1 cellular context compared by ENCODE assay signal in the genomic region with DNA sequence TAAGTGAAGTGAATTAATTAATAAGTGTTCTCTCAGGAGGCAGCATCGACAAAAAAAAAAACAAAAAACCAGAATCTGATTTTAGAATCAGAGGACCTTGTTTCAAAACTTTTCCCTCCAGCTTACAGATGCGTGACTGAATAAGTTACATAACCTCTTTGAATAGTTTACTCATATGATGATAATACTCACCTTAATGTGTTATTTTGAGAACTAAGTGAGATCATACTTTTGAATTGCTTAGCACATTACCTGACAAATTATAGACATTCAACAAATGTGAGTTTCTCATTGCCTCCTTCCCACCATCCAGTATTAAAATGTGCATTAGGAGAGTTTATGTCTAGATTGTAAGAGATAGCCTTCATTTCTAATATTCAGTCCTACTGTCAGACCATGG.
TF ChIP-seq lines count a peak whose summit lies in the region.

No MANE protein-coding gene starts in this region.

TF ChIP-seq in GM12878, 131 proteins besides CTCF, POLR2A, EP300 and RAD21 (continued from another document):
- TF ChIP-seq, protein P1, sequence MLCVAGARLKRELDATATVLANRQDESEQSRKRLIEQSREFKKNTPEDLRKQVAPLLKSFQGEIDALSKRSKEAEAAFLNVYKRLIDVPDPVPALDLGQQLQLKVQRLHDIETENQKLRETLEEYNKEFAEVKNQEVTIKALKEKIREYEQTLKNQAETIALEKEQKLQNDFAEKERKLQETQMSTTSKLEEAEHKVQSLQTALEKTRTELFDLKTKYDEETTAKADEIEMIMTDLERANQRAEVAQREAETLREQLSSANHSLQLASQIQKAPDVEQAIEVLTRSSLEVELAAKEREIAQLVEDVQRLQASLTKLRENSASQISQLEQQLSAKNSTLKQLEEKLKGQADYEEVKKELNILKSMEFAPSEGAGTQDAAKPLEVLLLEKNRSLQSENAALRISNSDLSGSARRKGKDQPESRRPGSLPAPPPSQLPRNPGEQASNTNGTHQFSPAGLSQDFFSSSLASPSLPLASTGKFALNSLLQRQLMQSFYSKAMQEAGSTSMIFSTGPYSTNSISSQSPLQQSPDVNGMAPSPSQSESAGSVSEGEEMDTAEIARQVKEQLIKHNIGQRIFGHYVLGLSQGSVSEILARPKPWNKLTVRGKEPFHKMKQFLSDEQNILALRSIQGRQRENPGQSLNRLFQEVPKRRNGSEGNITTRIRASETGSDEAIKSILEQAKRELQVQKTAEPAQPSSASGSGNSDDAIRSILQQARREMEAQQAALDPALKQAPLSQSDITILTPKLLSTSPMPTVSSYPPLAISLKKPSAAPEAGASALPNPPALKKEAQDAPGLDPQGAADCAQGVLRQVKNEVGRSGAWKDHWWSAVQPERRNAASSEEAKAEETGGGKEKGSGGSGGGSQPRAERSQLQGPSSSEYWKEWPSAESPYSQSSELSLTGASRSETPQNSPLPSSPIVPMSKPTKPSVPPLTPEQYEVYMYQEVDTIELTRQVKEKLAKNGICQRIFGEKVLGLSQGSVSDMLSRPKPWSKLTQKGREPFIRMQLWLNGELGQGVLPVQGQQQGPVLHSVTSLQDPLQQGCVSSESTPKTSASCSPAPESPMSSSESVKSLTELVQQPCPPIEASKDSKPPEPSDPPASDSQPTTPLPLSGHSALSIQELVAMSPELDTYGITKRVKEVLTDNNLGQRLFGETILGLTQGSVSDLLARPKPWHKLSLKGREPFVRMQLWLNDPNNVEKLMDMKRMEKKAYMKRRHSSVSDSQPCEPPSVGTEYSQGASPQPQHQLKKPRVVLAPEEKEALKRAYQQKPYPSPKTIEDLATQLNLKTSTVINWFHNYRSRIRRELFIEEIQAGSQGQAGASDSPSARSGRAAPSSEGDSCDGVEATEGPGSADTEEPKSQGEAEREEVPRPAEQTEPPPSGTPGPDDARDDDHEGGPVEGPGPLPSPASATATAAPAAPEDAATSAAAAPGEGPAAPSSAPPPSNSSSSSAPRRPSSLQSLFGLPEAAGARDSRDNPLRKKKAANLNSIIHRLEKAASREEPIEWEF (IDR thresholded peaks at IDR 0.05; ENCODE audit: insufficient replicate concordance, low read depth, low read length) = no peak
- TF ChIP-seq TAF1 (IDR thresholded peaks at IDR 0.05; ENCODE audit: borderline replicate concordance, low read depth, low read length) = no peak
- TF ChIP-seq POLR2AphosphoS5 (IDR thresholded peaks at IDR 0.05; ENCODE audit: low read length) = no peak
- TF ChIP-seq, protein P2, sequence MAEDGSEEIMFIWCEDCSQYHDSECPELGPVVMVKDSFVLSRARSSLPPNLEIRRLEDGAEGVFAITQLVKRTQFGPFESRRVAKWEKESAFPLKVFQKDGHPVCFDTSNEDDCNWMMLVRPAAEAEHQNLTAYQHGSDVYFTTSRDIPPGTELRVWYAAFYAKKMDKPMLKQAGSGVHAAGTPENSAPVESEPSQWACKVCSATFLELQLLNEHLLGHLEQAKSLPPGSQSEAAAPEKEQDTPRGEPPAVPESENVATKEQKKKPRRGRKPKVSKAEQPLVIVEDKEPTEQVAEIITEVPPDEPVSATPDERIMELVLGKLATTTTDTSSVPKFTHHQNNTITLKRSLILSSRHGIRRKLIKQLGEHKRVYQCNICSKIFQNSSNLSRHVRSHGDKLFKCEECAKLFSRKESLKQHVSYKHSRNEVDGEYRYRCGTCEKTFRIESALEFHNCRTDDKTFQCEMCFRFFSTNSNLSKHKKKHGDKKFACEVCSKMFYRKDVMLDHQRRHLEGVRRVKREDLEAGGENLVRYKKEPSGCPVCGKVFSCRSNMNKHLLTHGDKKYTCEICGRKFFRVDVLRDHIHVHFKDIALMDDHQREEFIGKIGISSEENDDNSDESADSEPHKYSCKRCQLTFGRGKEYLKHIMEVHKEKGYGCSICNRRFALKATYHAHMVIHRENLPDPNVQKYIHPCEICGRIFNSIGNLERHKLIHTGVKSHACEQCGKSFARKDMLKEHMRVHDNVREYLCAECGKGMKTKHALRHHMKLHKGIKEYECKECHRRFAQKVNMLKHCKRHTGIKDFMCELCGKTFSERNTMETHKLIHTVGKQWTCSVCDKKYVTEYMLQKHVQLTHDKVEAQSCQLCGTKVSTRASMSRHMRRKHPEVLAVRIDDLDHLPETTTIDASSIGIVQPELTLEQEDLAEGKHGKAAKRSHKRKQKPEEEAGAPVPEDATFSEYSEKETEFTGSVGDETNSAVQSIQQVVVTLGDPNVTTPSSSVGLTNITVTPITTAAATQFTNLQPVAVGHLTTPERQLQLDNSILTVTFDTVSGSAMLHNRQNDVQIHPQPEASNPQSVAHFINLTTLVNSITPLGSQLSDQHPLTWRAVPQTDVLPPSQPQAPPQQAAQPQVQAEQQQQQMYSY (CRISPR knock-in tag; IDR thresholded peaks at IDR 0.05) = no peak
- peak; percentile 76; the same call in 1 of the 2 replicates for TF ChIP-seq CREB1 (IDR thresholded peaks at IDR 0.05; ENCODE audit: low read depth)
- no peak for TF ChIP-seq CHD4 (IDR thresholded peaks at IDR 0.05)
- no peak for TF ChIP-seq NR2F1 (conservative IDR thresholded peaks at IDR 0.05)
- TF ChIP-seq, protein P3, sequence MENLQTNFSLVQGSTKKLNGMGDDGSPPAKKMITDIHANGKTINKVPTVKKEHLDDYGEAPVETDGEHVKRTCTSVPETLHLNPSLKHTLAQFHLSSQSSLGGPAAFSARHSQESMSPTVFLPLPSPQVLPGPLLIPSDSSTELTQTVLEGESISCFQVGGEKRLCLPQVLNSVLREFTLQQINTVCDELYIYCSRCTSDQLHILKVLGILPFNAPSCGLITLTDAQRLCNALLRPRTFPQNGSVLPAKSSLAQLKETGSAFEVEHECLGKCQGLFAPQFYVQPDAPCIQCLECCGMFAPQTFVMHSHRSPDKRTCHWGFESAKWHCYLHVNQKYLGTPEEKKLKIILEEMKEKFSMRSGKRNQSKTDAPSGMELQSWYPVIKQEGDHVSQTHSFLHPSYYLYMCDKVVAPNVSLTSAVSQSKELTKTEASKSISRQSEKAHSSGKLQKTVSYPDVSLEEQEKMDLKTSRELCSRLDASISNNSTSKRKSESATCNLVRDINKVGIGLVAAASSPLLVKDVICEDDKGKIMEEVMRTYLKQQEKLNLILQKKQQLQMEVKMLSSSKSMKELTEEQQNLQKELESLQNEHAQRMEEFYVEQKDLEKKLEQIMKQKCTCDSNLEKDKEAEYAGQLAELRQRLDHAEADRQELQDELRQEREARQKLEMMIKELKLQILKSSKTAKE (IDR thresholded peaks at IDR 0.05; ENCODE audit: low read depth, poor library complexity, severe bottlenecking) = no peak
- TF ChIP-seq NFIC (IDR thresholded peaks at IDR 0.05; ENCODE audit: low read depth, low read length) = peak; percentile 68; the same call in 1 of the 2 replicates
- TF ChIP-seq, protein P4, sequence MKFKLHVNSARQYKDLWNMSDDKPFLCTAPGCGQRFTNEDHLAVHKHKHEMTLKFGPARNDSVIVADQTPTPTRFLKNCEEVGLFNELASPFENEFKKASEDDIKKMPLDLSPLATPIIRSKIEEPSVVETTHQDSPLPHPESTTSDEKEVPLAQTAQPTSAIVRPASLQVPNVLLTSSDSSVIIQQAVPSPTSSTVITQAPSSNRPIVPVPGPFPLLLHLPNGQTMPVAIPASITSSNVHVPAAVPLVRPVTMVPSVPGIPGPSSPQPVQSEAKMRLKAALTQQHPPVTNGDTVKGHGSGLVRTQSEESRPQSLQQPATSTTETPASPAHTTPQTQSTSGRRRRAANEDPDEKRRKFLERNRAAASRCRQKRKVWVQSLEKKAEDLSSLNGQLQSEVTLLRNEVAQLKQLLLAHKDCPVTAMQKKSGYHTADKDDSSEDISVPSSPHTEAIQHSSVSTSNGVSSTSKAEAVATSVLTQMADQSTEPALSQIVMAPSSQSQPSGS (IDR thresholded peaks at IDR 0.05; ENCODE audit: low read length) = peak; percentile 45; the same call in 1 of the 2 replicates
- no peak for TF ChIP-seq CBFB (IDR thresholded peaks at IDR 0.05; ENCODE audit: low read depth)
- TF ChIP-seq CREM (IDR thresholded peaks at IDR 0.05; ENCODE audit: low read depth) = peak; percentile 52; the same call in 1 of the 2 replicates
- TF ChIP-seq POLR2AphosphoS2 (IDR thresholded peaks at IDR 0.05; ENCODE audit: low read depth, low read length) = no peak
- no peak for TF ChIP-seq ZNF384 (IDR thresholded peaks at IDR 0.05; ENCODE audit: borderline replicate concordance, low read depth, low read length)
- TF ChIP-seq, protein P5, sequence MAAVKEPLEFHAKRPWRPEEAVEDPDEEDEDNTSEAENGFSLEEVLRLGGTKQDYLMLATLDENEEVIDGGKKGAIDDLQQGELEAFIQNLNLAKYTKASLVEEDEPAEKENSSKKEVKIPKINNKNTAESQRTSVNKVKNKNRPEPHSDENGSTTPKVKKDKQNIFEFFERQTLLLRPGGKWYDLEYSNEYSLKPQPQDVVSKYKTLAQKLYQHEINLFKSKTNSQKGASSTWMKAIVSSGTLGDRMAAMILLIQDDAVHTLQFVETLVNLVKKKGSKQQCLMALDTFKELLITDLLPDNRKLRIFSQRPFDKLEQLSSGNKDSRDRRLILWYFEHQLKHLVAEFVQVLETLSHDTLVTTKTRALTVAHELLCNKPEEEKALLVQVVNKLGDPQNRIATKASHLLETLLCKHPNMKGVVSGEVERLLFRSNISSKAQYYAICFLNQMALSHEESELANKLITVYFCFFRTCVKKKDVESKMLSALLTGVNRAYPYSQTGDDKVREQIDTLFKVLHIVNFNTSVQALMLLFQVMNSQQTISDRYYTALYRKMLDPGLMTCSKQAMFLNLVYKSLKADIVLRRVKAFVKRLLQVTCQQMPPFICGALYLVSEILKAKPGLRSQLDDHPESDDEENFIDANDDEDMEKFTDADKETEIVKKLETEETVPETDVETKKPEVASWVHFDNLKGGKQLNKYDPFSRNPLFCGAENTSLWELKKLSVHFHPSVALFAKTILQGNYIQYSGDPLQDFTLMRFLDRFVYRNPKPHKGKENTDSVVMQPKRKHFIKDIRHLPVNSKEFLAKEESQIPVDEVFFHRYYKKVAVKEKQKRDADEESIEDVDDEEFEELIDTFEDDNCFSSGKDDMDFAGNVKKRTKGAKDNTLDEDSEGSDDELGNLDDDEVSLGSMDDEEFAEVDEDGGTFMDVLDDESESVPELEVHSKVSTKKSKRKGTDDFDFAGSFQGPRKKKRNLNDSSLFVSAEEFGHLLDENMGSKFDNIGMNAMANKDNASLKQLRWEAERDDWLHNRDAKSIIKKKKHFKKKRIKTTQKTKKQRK (IDR thresholded peaks at IDR 0.05; ENCODE audit: low read depth, low read length) = no peak
- TF ChIP-seq DPF2 (IDR thresholded peaks at IDR 0.05) = no peak
- no peak for TF ChIP-seq NR2C1 (IDR thresholded peaks at IDR 0.05)
- no peak for TF ChIP-seq LARP7 (IDR thresholded peaks at IDR 0.05)
- no peak for TF ChIP-seq BCL11A (IDR thresholded peaks at IDR 0.05; ENCODE audit: low read depth, low read length)
- no peak for TF ChIP-seq ATF7 (IDR thresholded peaks at IDR 0.05; ENCODE audit: low read depth)
- TF ChIP-seq, protein P6, sequence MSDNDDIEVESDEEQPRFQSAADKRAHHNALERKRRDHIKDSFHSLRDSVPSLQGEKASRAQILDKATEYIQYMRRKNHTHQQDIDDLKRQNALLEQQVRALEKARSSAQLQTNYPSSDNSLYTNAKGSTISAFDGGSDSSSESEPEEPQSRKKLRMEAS (IDR thresholded peaks at IDR 0.05; ENCODE audit: low read depth, low read length) = no peak
- no peak for TF ChIP-seq FOS (IDR thresholded peaks at IDR 0.05; ENCODE audit: borderline replicate concordance, extremely low read depth, insufficient read length)
- no peak for TF ChIP-seq GATAD2B (conservative IDR thresholded peaks at IDR 0.05; ENCODE audit: low read depth)
- no peak for TF ChIP-seq TCF12 (IDR thresholded peaks at IDR 0.05; ENCODE audit: low read depth, low read length)
- no peak for TF ChIP-seq KDM1A (IDR thresholded peaks at IDR 0.05; ENCODE audit: borderline replicate concordance)
- TF ChIP-seq SIX5 (IDR thresholded peaks at IDR 0.05; ENCODE audit: low read depth, low read length, severe bottlenecking) = no peak
- TF ChIP-seq YBX1 (IDR thresholded peaks at IDR 0.05) = no peak
- TF ChIP-seq CBX3 (IDR thresholded peaks at IDR 0.05; ENCODE audit: borderline replicate concordance, low read depth) = no peak
- TF ChIP-seq FOXM1 (IDR thresholded peaks at IDR 0.05; ENCODE audit: low read depth, low read length) = peak; percentile 35; the same call in 1 of the 2 replicates
- no peak for TF ChIP-seq KAT2A (conservative IDR thresholded peaks at IDR 0.05; ENCODE audit: control insufficient read depth, low read depth, low read length)
- TF ChIP-seq SREBF1 (IDR thresholded peaks at IDR 0.05; ENCODE audit: low read length) = no peak
- TF ChIP-seq, protein P7, sequence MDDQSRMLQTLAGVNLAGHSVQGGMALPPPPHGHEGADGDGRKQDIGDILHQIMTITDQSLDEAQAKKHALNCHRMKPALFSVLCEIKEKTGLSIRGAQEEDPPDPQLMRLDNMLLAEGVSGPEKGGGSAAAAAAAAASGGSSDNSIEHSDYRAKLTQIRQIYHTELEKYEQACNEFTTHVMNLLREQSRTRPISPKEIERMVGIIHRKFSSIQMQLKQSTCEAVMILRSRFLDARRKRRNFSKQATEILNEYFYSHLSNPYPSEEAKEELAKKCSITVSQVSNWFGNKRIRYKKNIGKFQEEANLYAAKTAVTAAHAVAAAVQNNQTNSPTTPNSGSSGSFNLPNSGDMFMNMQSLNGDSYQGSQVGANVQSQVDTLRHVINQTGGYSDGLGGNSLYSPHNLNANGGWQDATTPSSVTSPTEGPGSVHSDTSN (IDR thresholded peaks at IDR 0.05; ENCODE audit: insufficient replicate concordance, low read depth, low read length) = no peak
- no peak for TF ChIP-seq NBN (IDR thresholded peaks at IDR 0.05)
- no peak for TF ChIP-seq MTA3 (IDR thresholded peaks at IDR 0.05; ENCODE audit: borderline replicate concordance, low read length)
- TF ChIP-seq GABPA (IDR thresholded peaks at IDR 0.05; ENCODE audit: low read depth) = no peak
- TF ChIP-seq BRCA1 (IDR thresholded peaks at IDR 0.05; ENCODE audit: low read depth, low read length) = no peak
- TF ChIP-seq MEF2A (IDR thresholded peaks at IDR 0.05; ENCODE audit: insufficient read depth, low read depth, low read length) = 0 out of 2 replicates have a peak, but pooled peaks have one; percentile 35
- TF ChIP-seq TARDBP (IDR thresholded peaks at IDR 0.05; ENCODE audit: borderline replicate concordance) = no peak
- peak; percentile 72 for TF ChIP-seq JUNB (IDR thresholded peaks at IDR 0.05)
